31 cellular contexts compared by ENCODE assay signal in the genomic region with DNA sequence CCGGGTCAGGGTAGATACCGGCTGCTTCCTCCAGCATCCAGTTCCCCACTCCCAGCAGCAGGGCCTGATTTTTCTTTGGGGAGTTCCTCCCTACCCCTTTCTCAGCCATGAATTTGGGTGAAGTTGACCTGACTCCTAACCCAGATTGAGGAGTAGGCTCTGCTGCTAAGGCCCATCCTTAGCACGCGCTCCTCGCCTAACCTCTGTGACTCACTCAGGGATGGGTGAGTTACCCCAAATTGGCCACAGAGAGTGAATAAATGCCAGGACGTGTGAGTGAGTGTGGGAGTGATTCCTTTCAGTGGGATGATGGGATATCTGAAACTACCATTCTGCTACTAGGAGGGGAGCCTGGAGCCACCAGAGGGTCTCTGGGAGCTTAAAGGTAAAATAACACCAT. TPM values are rescaled to one million over a fixed set of nuclear protein-coding genes. Genes with fewer than 3 reads are reported as not detected.
"Had no signal": no experiment of that assay in that cellular context is flagged by ENCODE, and none has a peak within 500 bp of the region (broad histone marks: within the 10 kb centered on the region; RNA-seq: fewer than 3 reads in every experiment).

No MANE protein-coding gene starts in this region.

- H3K4me3 Mint-ChIP-seq: activated naive CD4-positive, alpha-beta T cell treated with anti-CD3 and anti-CD28 coated beads, Interleukin-2, amount 10 ng/mL, durations not matched to agents 7 days and 5 days; activated T-cell treated with anti-CD3 and anti-CD28 coated beads, Interleukin-2, amount 50 U/mL, for 4 hours; dendritic cell treated with granulocyte-macrophage colony-stimulating factor and Interleukin-4, amounts not matched to agents 40 ng/mL and 50 ng/mL, for 4 days; mesothelial cell of epicardium; naive thymus-derived CD8-positive, alpha-beta T cell; T-helper 17 cell had no signal

- H3K36me3 Mint-ChIP-seq: activated naive CD4-positive, alpha-beta T cell treated with anti-CD3 and anti-CD28 coated beads, Interleukin-2, amount 10 ng/mL, durations not matched to agents 7 days and 5 days; mesothelial cell of epicardium; naive thymus-derived CD8-positive, alpha-beta T cell; neural progenitor cell had no signal

- H3K4me3 ChIP-seq: body of pancreas, gastrocnemius medialis, left ventricle myocardium inferior, neural progenitor cell, spleen, suprapubic skin, tibial nerve had no signal

- H3K4me1 ChIP-seq: body of pancreas, gastrocnemius medialis, left ventricle myocardium inferior, neural progenitor cell, suprapubic skin, tibial nerve had no signal

- H3K27me3 Mint-ChIP-seq: activated naive CD4-positive, alpha-beta T cell treated with anti-CD3 and anti-CD28 coated beads, Interleukin-2, amount 10 ng/mL, durations not matched to agents 7 days and 5 days; dendritic cell treated with granulocyte-macrophage colony-stimulating factor and Interleukin-4, amounts not matched to agents 40 ng/mL and 50 ng/mL, for 4 days had no signal

- H3K27me3 ChIP-seq: body of pancreas, gastrocnemius medialis, neural progenitor cell, suprapubic skin, tibial nerve had no signal

- H3K4me1 Mint-ChIP-seq: mesothelial cell of epicardium, neural progenitor cell had no signal

- H3K9me3 Mint-ChIP-seq: activated naive CD4-positive, alpha-beta T cell treated with anti-CD3 and anti-CD28 coated beads, Interleukin-2, amount 10 ng/mL, durations not matched to agents 7 days and 5 days; activated T-cell treated with anti-CD3 and anti-CD28 coated beads, Interleukin-2, amount 50 U/mL, for 4 hours; dendritic cell treated with granulocyte-macrophage colony-stimulating factor and Interleukin-4, amounts not matched to agents 40 ng/mL and 50 ng/mL, for 4 days; mesothelial cell of epicardium; naive thymus-derived CD8-positive, alpha-beta T cell; neural progenitor cell had no signal

- DNase-seq: activated CD4-positive, alpha-beta T cell treated with anti-CD3 and anti-CD28 coated beads for 4 hours; activated CD4-positive, alpha-beta T cell treated with anti-CD3 and anti-CD28 coated beads, Interleukin-2, amount 50 U/mL, for 48 hours; activated CD4-positive, CD25-positive, alpha-beta regulatory T cell; activated CD8-positive, alpha-beta memory T cell treated with anti-CD3 and anti-CD28 coated beads, Interleukin-2, amount 50 U/mL, for 48 hours; activated naive CD4-positive, alpha-beta T cell treated with anti-CD3 and anti-CD28 coated beads, Interleukin-2, amount 10 ng/mL, durations not matched to agents 7 days and 5 days; activated T-cell treated with anti-CD3 and anti-CD28 coated beads, Interleukin-2, amount 50 U/mL, for 4 hours; anterior cingulate cortex; body of pancreas; caudate nucleus; effector CD4-positive, alpha-beta T cell; erythroblast; gastrocnemius medialis; hippocampal formation; kidney glomerular epithelial cell; left ventricle myocardium inferior; naive thymus-derived CD8-positive, alpha-beta T cell; posterior cingulate gyrus; spleen; stimulated activated CD4-positive, alpha-beta T cell treated with anti-CD3 and anti-CD28 coated beads, Interleukin-4, amount 100 ng/mL, for 1 hour; stimulated activated naive CD4-positive, alpha-beta T cell treated with Interleukin-2 at 50 U/mL for 16 hours; T-helper 17 cell had no signal

- H3K9me3 ChIP-seq: body of pancreas, gastrocnemius medialis, suprapubic skin, tibial nerve had no signal

- ATAC-seq: activated T-cell treated with anti-CD3 and anti-CD28 coated beads, Interleukin-2, amount 50 U/mL, for 4 hours; body of pancreas; gastrocnemius medialis; naive thymus-derived CD8-positive, alpha-beta T cell; T-helper 17 cell had no signal

- H3K27ac ChIP-seq: body of pancreas, gastrocnemius medialis, left ventricle myocardium inferior, neural progenitor cell, spleen, suprapubic skin, tibial nerve had no signal

- H3K36me3 ChIP-seq: gastrocnemius medialis, left ventricle myocardium inferior, neural progenitor cell, spleen, suprapubic skin, tibial nerve had no signal

- H3K27ac Mint-ChIP-seq: activated naive CD4-positive, alpha-beta T cell treated with anti-CD3 and anti-CD28 coated beads, Interleukin-2, amount 10 ng/mL, durations not matched to agents 7 days and 5 days; dendritic cell treated with granulocyte-macrophage colony-stimulating factor and Interleukin-4, amounts not matched to agents 40 ng/mL and 50 ng/mL, for 4 days; mesothelial cell of epicardium; neural progenitor cell had no signal

RNA-seq across cellular contexts. Expression of a gene that starts 28.9 kb away (rescaled TPM):
- total RNA-seq: activated CD8-positive, alpha-beta memory T cell treated with anti-CD3 and anti-CD28 coated beads for 36 hours; activated T-cell treated with anti-CD3 and anti-CD28 coated beads, Interleukin-2, amount 50 U/mL, for 4 hours; body of pancreas; left ventricle myocardium inferior; lung microvascular endothelial cell; mesothelial cell of epicardium; naive thymus-derived CD8-positive, alpha-beta T cell; omental fat pad; renal cortical epithelial cell; spleen; suprapubic skin; T-helper 17 cell; urinary bladder had no signal
- polyA plus RNA-seq: naive thymus-derived CD8-positive, alpha-beta T cell; spleen; urinary bladder had no signal
